In genomic region chr1:161723459-161724149, GRCh38 we compare ENCODE assay signal across 30 cellular contexts. TPM values are rescaled to one million over a fixed set of nuclear protein-coding genes. Genes with fewer than 3 reads are reported as not detected.
DNase-seq lines count a peak whose midpoint lies in the region; ATAC-seq, FAIRE-seq and TF ChIP-seq lines count a peak whose summit lies in the region.
"Had no signal": no experiment of that assay in that cellular context is flagged by ENCODE, and none has a peak within 500 bp of the region (broad histone marks: within the 10 kb centered on the region; RNA-seq: fewer than 3 reads in every experiment).

No MANE protein-coding gene starts in this region.

- no peak for FAIRE-seq in H1 (lab: Jason Lieb, UNC)
- FAIRE-seq: GM19239 had no signal

- no peak overlapping the region for H2BK20ac ChIP-seq in H1 (ENCODE audit: low read length)

- 88% methylated on average over 8 of the region's 8 CpGs; no CpG with 5 or more reads in 1 of the 2 experiments for WGBS in H1 (ENCODE audit: extremely low coverage in 1 of 2, insufficient coverage in 1 of 2, insufficient read length in 1 of 2, insufficient replicate concordance in 2 of 2, low coverage in 1 of 2, low lambda C conversion rate in 2 of 2, missing lambda C conversion rate in 1 of 2), 2 experiments

- no peaks in the 10 kb centered on the region for H3K9me3 ChIP-seq in HCT116 (ENCODE audit: control insufficient read depth in 1 of 2, insufficient read depth in 1 of 2, low read depth in 1 of 2, low read length in 2 of 2)
- no peaks in the 10 kb centered on the region for H3K9me3 ChIP-seq in OCI-LY1 (ENCODE audit: low read length)
- no peaks in the 10 kb centered on the region for H3K9me3 ChIP-seq in H1 (ENCODE audit: insufficient read depth in 2 of 2, low read depth in 1 of 2, low read length in 1 of 2)
- H3K9me3 ChIP-seq: esophagus muscularis mucosa, heart left ventricle, Peyer's patch, upper lobe of right lung had no signal

- no peaks in the 10 kb centered on the region for H3K79me1 ChIP-seq in H1 (ENCODE audit: low read depth, low read length)

- H2AFZ ChIP-seq in HCT116 (ENCODE audit: low read depth, low read length, poor library complexity, severe bottlenecking) (no peak overlapping the region), OCI-LY1 (ENCODE audit: low read length) (no peak overlapping the region), H1 (ENCODE audit: low read length) (no peak overlapping the region)

- peak overlapping the region; percentile 44 for H3K27ac Mint-ChIP-seq in type B pancreatic cell
- H3K27ac Mint-ChIP-seq: activated CD4-positive, alpha-beta memory T cell treated with anti-CD3 and anti-CD28 coated beads, Interleukin-2, amount 10 ng/mL, durations not matched to agents 7 days and 5 days; activated naive CD4-positive, alpha-beta T cell treated with anti-CD3 and anti-CD28 coated beads, Interleukin-2, amount 50 U/mL, for 72 hours; CD8-positive, alpha-beta T cell; endodermal cell; stimulated activated memory B cell treated with anti-CD40 and anti-IgM and Interleukin-4, amounts not matched to agents 10 μg/mL and 1 μg/mL and 100 μg/mL, for 72 hours had no signal

- no peak overlapping the region for H3K23ac ChIP-seq in H1 (ENCODE audit: insufficient read length)

- H4K20me1 ChIP-seq in HCT116 (ENCODE audit: insufficient read depth) (no peaks in the 10 kb centered on the region), OCI-LY1 (ENCODE audit: insufficient read depth, low read length) (no peaks in the 10 kb centered on the region), H1 (replicated peaks in 1 of 2; ENCODE audit: control insufficient read depth in 1 of 2, insufficient read depth in 2 of 2, low read length in 2 of 2) (no peaks in the 10 kb centered on the region)

- no peak overlapping the region for H2BK15ac ChIP-seq in H1 (ENCODE audit: low read length)

- ATAC-seq in HCT116 (no peak), GM21390 (IDR thresholded peaks at IDR 0.05; ENCODE audit: unreplicated experiment) (no peak)
- ATAC-seq: activated CD4-positive, CD25-positive, alpha-beta regulatory T cell treated with anti-CD3 and anti-CD28 coated beads, Interleukin-2, amount 50 U/mL, for 24 hours; activated naive CD4-positive, alpha-beta T cell treated with anti-CD3 and anti-CD28 coated beads, Interleukin-2, amount 50 U/mL, for 72 hours; CD8-positive, alpha-beta T cell; foreskin keratinocyte; heart left ventricle; sciatic nerve; stimulated activated memory B cell treated with anti-CD40 and anti-IgM and Interleukin-4, amounts not matched to agents 10 μg/mL and 1 μg/mL and 100 μg/mL, for 72 hours; T-cell; upper lobe of right lung had no signal

- peaks cover 12% of the 10 kb centered on the region for H3K23me2 ChIP-seq in H1 (ENCODE audit: low read depth, low read length)

- no peak overlapping the region for H4K91ac ChIP-seq in H1 (replicated peaks; ENCODE audit: insufficient read length, low read length)

- peaks cover 6% of the 10 kb centered on the region for H3K4me1 Mint-ChIP-seq in type B pancreatic cell (ENCODE audit: unreplicated experiment)

- no peak overlapping the region for H4K5ac ChIP-seq in H1 (ENCODE audit: insufficient read length, low read depth, low read length)

- 0 out of 2 replicates have a peak overlapping the region, but pooled peaks have one; percentile 39 for H2BK12ac ChIP-seq in H1 (ENCODE audit: low read depth, low read length)

- no peaks in the 10 kb centered on the region for H3K36me3 Mint-ChIP-seq in type B pancreatic cell
- H3K36me3 Mint-ChIP-seq: activated naive CD4-positive, alpha-beta T cell treated with anti-CD3 and anti-CD28 coated beads, Interleukin-2, amount 50 U/mL, for 72 hours; stimulated activated memory B cell treated with anti-CD40 and anti-IgM and Interleukin-4, amounts not matched to agents 10 μg/mL and 1 μg/mL and 100 μg/mL, for 72 hours; T-cell had no signal

- peaks cover 59% of the 10 kb centered on the region for H3K27me3 Mint-ChIP-seq in type B pancreatic cell
- H3K27me3 Mint-ChIP-seq: stimulated activated memory B cell treated with anti-CD40 and anti-IgM and Interleukin-4, amounts not matched to agents 10 μg/mL and 1 μg/mL and 100 μg/mL, for 72 hours had no signal

- H4K8ac ChIP-seq in H1 (ENCODE audit: extremely low read depth, insufficient read depth, low read length), result no peak overlapping the region

- H3F3A ChIP-seq in OCI-LY1 (ENCODE audit: insufficient read depth, low read length), result 0 out of 2 replicates have a peak, but pooled peaks cover 3% of the 10 kb centered on the region

- BruUV-seq in HCT116 (replicated peaks; lab: Mats Ljungman, UMichigan), result no TSS peak

- RAD21 ChIA-PET in HCT116 (lab: Charles Lee; ENCODE audit: low non-redundant PET in 1 of 2, low total read pairs in 2 of 2, uncharacterized antibody in 2 of 2, unreplicated experiment in 2 of 2), result no interaction called here

- no peak overlapping the region for H3K56ac ChIP-seq in H1 (replicated peaks; ENCODE audit: insufficient read length, low read depth, low read length)

- TF ChIP-seq RAD21 in HCT116 (IDR thresholded peaks at IDR 0.05; ENCODE audit: low read depth) (no peak; the same call in 1 of the 2 replicates), H1 (IDR thresholded peaks at IDR 0.05 in 1 of 2, conservative IDR thresholded peaks at IDR 0.05 in 1 of 2; ENCODE audit: low read depth in 2 of 2, low read length in 2 of 2) (no peak)

- no peaks in the 10 kb centered on the region; the same call in 1 of the 2 replicates for H3K79me2 ChIP-seq in HCT116 (ENCODE audit: insufficient read depth, low read length)
- peaks cover 11% of the 10 kb centered on the region; the same call in 1 of the 2 replicates for H3K79me2 ChIP-seq in OCI-LY1 (ENCODE audit: insufficient read depth, low read length)
- H3K79me2 ChIP-seq in H1 (ENCODE audit: control insufficient read depth in 1 of 2, insufficient read depth in 2 of 2, low read length in 2 of 2), result no peaks in the 10 kb centered on the region

- H3K14ac ChIP-seq in H1 (ENCODE audit: insufficient read length), result no peak overlapping the region

- H3K4me3 ChIP-seq in HCT116 (replicated peaks in 1 of 2; ENCODE audit: low read depth in 1 of 2, low read length in 2 of 2) (no peak overlapping the region), OCI-LY1 (ENCODE audit: low read depth, low read length, poor library complexity, severe bottlenecking) (peak overlapping the region; percentile 78), H1 (ENCODE audit: extremely low read depth in 1 of 4, insufficient read depth in 2 of 4, low read depth in 3 of 4, low read length in 4 of 4) (no peak overlapping the region)
- H3K4me3 ChIP-seq: esophagus muscularis mucosa, heart left ventricle, Peyer's patch, upper lobe of right lung had no signal

- no peak for DNase-seq in HCT116 (ENCODE audit: low read depth, low spot score)
- DNase-seq in H1 (ENCODE audit: low read depth in 1 of 2, low spot score in 2 of 2), result no peak
- DNase-seq in type B pancreatic cell (ENCODE audit: extremely low spot score, unreplicated experiment), result no peak
- DNase-seq in H4 (ENCODE audit: low spot score), result no peak
- no peak for DNase-seq in COLO668 (lab: John Stamatoyannopoulos, UW; ENCODE audit: unreplicated experiment)
- DNase-seq: activated CD4-positive, alpha-beta memory T cell treated with anti-CD3 and anti-CD28 coated beads, Interleukin-2, amount 10 ng/mL, durations not matched to agents 7 days and 5 days; CD8-positive, alpha-beta T cell; endodermal cell; heart left ventricle; NCI-H1048; NCI-H1694; NCI-H2171; NCI-H510A; Peyer's patch; posterior cingulate gyrus; SIG-M5; stimulated activated CD4-positive, alpha-beta T cell treated with anti-CD3 and anti-CD28 coated beads, Interleukin-4, amount 100 ng/mL, for 4 hours; T-cell; upper lobe of right lung had no signal

- peak overlapping the region; percentile 54 for H3K4me3 Mint-ChIP-seq in type B pancreatic cell
- H3K4me3 Mint-ChIP-seq: activated CD4-positive, alpha-beta memory T cell treated with anti-CD3 and anti-CD28 coated beads, Interleukin-2, amount 10 ng/mL, durations not matched to agents 7 days and 5 days; CD8-positive, alpha-beta T cell; endodermal cell; stimulated activated memory B cell treated with anti-CD40 and anti-IgM and Interleukin-4, amounts not matched to agents 10 μg/mL and 1 μg/mL and 100 μg/mL, for 72 hours had no signal

- H3K18ac ChIP-seq in H1 (ENCODE audit: extremely low read depth, low read length), result no peak overlapping the region

- no peak overlapping the region for H3K27ac ChIP-seq in HCT116 (ENCODE audit: low read depth, low read length)
- H3K27ac ChIP-seq in OCI-LY1 (ENCODE audit: low read depth, low read length, poor library complexity, severe bottlenecking), result peak overlapping the region; percentile 82
- H3K27ac ChIP-seq in H1 (ENCODE audit: low read depth, low read length), result no peak overlapping the region
- H3K27ac ChIP-seq: esophagus muscularis mucosa, foreskin keratinocyte, heart left ventricle, Peyer's patch, upper lobe of right lung had no signal

- no peak overlapping the region for H2BK5ac ChIP-seq in H1 (ENCODE audit: low read depth, low read length)

- peaks cover 15 to 69% of the 10 kb centered on the region in 2 experiments for H3K4me1 ChIP-seq in HCT116 (ENCODE audit: control insufficient read depth in 1 of 2, insufficient read depth in 2 of 2, low read length in 2 of 2)
- H3K4me1 ChIP-seq in OCI-LY1 (ENCODE audit: insufficient read depth, low read length, severe bottlenecking), result peaks cover 91% of the 10 kb centered on the region
- peaks cover 0 to 6% (median 4%) of the 10 kb centered on the region in 4 experiments; a peak in 6 of 7 replicates for H3K4me1 ChIP-seq in H1 (replicated peaks in 1 of 4; ENCODE audit: control insufficient read depth in 3 of 4, insufficient read depth in 4 of 4, low read length in 3 of 4)

- TF ChIP-seq POLR2A in HCT116 (IDR thresholded peaks at IDR 0.05; ENCODE audit: borderline replicate concordance, extremely low read depth, insufficient read depth, insufficient read length) (no peak), H1 (IDR thresholded peaks at IDR 0.05; ENCODE audit: control extremely low read depth in 1 of 2, low read depth in 2 of 2, low read length in 2 of 2) (no peak)

- no peak overlapping the region for H2AK5ac ChIP-seq in H1 (ENCODE audit: low read depth, low read length)

- intact Hi-C loops in HCT116 (cut with micrococcal nuclease), result no loop called here

- no peaks in the 10 kb centered on the region for H3K9me3 Mint-ChIP-seq in type B pancreatic cell
- H3K9me3 Mint-ChIP-seq: activated CD4-positive, alpha-beta memory T cell treated with anti-CD3 and anti-CD28 coated beads, Interleukin-2, amount 10 ng/mL, durations not matched to agents 7 days and 5 days; activated naive CD4-positive, alpha-beta T cell treated with anti-CD3 and anti-CD28 coated beads, Interleukin-2, amount 50 U/mL, for 72 hours; CD8-positive, alpha-beta T cell; endodermal cell; stimulated activated memory B cell treated with anti-CD40 and anti-IgM and Interleukin-4, amounts not matched to agents 10 μg/mL and 1 μg/mL and 100 μg/mL, for 72 hours; T-cell had no signal

- no peak overlapping the region for H3K9ac ChIP-seq in HCT116 (ENCODE audit: low read length)
- H3K9ac ChIP-seq in OCI-LY1 (ENCODE audit: low read length), result peak overlapping the region; percentile 69; the same call in 1 of the 2 replicates
- H3K9ac ChIP-seq in H1 (replicated peaks in 1 of 4; ENCODE audit: extremely low read depth in 1 of 4, low read depth in 3 of 4, low read length in 3 of 4), result no peak overlapping the region

- TF ChIP-seq EP300 in H1 (IDR thresholded peaks at IDR 0.05; ENCODE audit: borderline replicate concordance in 1 of 2, low read depth in 2 of 2, low read length in 2 of 2), result no peak

- CTCF ChIA-PET in HCT116 (lab: Charles Lee) (no interaction called here), H1 (lab: Charles Lee; ENCODE audit: partially characterized antibody) (interaction anchor here (1.1 to 1.3 kb wide), 2 partner anchors 14 to 15 kb away, joined by 4 to 5 read pairs; no protein-coding TSS in a partner anchor)

- H3K4me2 ChIP-seq in HCT116 (ENCODE audit: low read length) (peak overlapping the region; percentile 13), OCI-LY1 (ENCODE audit: low read length) (peak overlapping the region; percentile 85), H1 (ENCODE audit: insufficient read depth in 1 of 2, low read depth in 2 of 2, low read length in 2 of 2) (no peak overlapping the region)

- H3K36me3 ChIP-seq in HCT116 (ENCODE audit: control insufficient read depth in 1 of 2, insufficient read depth in 2 of 2, low read length in 2 of 2), result no peaks in the 10 kb centered on the region
- H3K36me3 ChIP-seq in OCI-LY1 (ENCODE audit: insufficient read depth, low read length), result peaks cover 12% of the 10 kb centered on the region; the same call in 1 of the 2 replicates
- H3K36me3 ChIP-seq in H1 (ENCODE audit: control insufficient read depth in 2 of 4, insufficient read depth in 4 of 4, low read length in 3 of 4), result no peaks in the 10 kb centered on the region
- H3K36me3 ChIP-seq: esophagus muscularis mucosa, heart left ventricle, Peyer's patch, upper lobe of right lung had no signal

- H2BK120ac ChIP-seq in H1 (replicated peaks; ENCODE audit: low read depth, low read length), result no peak overlapping the region

- POLR2A ChIA-PET in HCT116 (lab: Charles Lee), result no interaction called here
- POLR2A ChIA-PET in H1 (lab: Charles Lee; ENCODE audit: partially characterized antibody), result no interaction called here

- H3K9me2 ChIP-seq in HCT116 (ENCODE audit: insufficient read depth) (no peaks in the 10 kb centered on the region), OCI-LY1 (ENCODE audit: low read depth, low read length) (no peaks in the 10 kb centered on the region)

- H3K4ac ChIP-seq in H1 (replicated peaks; ENCODE audit: insufficient read length, low read depth, low read length), result no peak overlapping the region

- TF ChIP-seq CTCF in HCT116 (IDR thresholded peaks at IDR 0.05 in 2 of 3, conservative IDR thresholded peaks at IDR 0.05 in 1 of 3; ENCODE audit: borderline replicate concordance in 1 of 3, insufficient read depth in 1 of 3, low read depth in 2 of 3, low read length in 2 of 3) (no peak), OCI-LY1 (IDR thresholded peaks at IDR 0.05; ENCODE audit: low read length) (no peak), H1 (IDR thresholded peaks at IDR 0.05; ENCODE audit: control extremely low read depth in 1 of 3, insufficient read depth in 1 of 3, low read depth in 1 of 3, low read length in 3 of 3) (no peak), type B pancreatic cell (conservative IDR thresholded peaks at IDR 0.05) (no peak)

- H3K27me3 ChIP-seq in HCT116 (ENCODE audit: insufficient read depth, low read length) (no peaks in the 10 kb centered on the region), OCI-LY1 (ENCODE audit: insufficient read depth, low read length) (no peaks in the 10 kb centered on the region), H1 (replicated peaks in 1 of 4; ENCODE audit: control insufficient read depth in 3 of 4, extremely low read depth in 1 of 4, insufficient read depth in 3 of 4, low read length in 3 of 4) (peaks cover 12 to 25% (median 22%) of the 10 kb centered on the region in 4 experiments)
- H3K27me3 ChIP-seq: foreskin keratinocyte, upper lobe of right lung had no signal

RNA-seq across cellular contexts. Expression of gene FCRLB, which starts 2.3 kb away (rescaled TPM):
- total RNA-seq in HCT116 (2021; ENCODE audit: unreplicated experiment) (1.0 TPM), type B pancreatic cell (ENCODE audit: low replicate concordance) (0.45 and 0.82 TPM in 2 replicates)
- 0.56 and 1.1 TPM in 2 replicates for polyA plus RNA-seq in HCT116 (2012)
- 0.15 and 0.24 TPM in 2 replicates for total RNA-seq in H1 (2021; fragmentation: NEBNext Ultra II Directional; extraction: Animal tissue kit (Norgen Biotek cat#: 25700))
- 0.13 and 0.14 TPM in 2 replicates for polyA plus RNA-seq in H1 (2011; rRNA removed)
- 0.27 TPM for polyA plus RNA-seq in H1 (2011; cell fraction: cytosol; rRNA removed)
- polyA plus RNA-seq in H1 (2011; cell fraction: nucleus; rRNA removed), result 0.30 TPM
- polyA plus RNA-seq in H1 (2012, experiment 1 of 2), result 0.11 to 0.23 TPM (median 0.16 TPM) in 4 replicates
- polyA plus RNA-seq in H1 (2012, experiment 2 of 2), result 0.10 TPM
- 0.20 TPM for polyA plus RNA-seq in H1 (2013, experiment 1 of 2)
- 0.13 TPM for polyA plus RNA-seq in H1 (2013, experiment 2 of 2)
- 0.07 TPM in 1 of 2 replicates, not detected in the other for polyA minus RNA-seq in H1 (2011; rRNA and poly(A)+ RNA removed)
- 0.73 TPM for polyA minus RNA-seq in H1 (2011; cell fraction: cytosol; rRNA and poly(A)+ RNA removed)
- polyA minus RNA-seq in H1 (2011; cell fraction: nucleus; rRNA and poly(A)+ RNA removed), result 0.80 TPM
- total RNA-seq in H4 (2014; rRNA removed; shearing (Covaris generic)), result 0.45 and 0.51 TPM in 2 replicates
- total RNA-seq: activated naive CD4-positive, alpha-beta T cell treated with anti-CD3 and anti-CD28 coated beads, Interleukin-2, amount 50 U/mL, for 72 hours had no signal

RNA-seq across cellular contexts. Expression of gene FCRLA, which starts 16.6 kb away (rescaled TPM):
- total RNA-seq in HCT116 (2021; ENCODE audit: unreplicated experiment) (0.25 TPM), type B pancreatic cell (ENCODE audit: low replicate concordance) (0.22 TPM in 1 of 2 replicates, not detected in the other)
- polyA plus RNA-seq in HCT116 (2012), result 0.10 and 0.27 TPM in 2 replicates
- not detected in 2 replicates for total RNA-seq in H1 (2021; fragmentation: NEBNext Ultra II Directional; extraction: Animal tissue kit (Norgen Biotek cat#: 25700))
- not detected in 2 replicates for polyA plus RNA-seq in H1 (2011; rRNA removed)
- polyA plus RNA-seq in H1 (2011; cell fraction: cytosol; rRNA removed), result not detected
- not detected for polyA plus RNA-seq in H1 (2011; cell fraction: nucleus; rRNA removed)
- not detected in 4 replicates for polyA plus RNA-seq in H1 (2012, experiment 1 of 2)
- not detected for polyA plus RNA-seq in H1 (2012, experiment 2 of 2)
- not detected for polyA plus RNA-seq in H1 (2013, experiment 1 of 2)
- polyA plus RNA-seq in H1 (2013, experiment 2 of 2), result not detected
- polyA minus RNA-seq in H1 (2011; rRNA and poly(A)+ RNA removed), result not detected in 2 replicates
- polyA minus RNA-seq in H1 (2011; cell fraction: cytosol; rRNA and poly(A)+ RNA removed), result not detected
- not detected for polyA minus RNA-seq in H1 (2011; cell fraction: nucleus; rRNA and poly(A)+ RNA removed)
- not detected in 2 replicates for total RNA-seq in H4 (2014; rRNA removed; shearing (Covaris generic))
- total RNA-seq: activated CD4-positive, alpha-beta memory T cell treated with anti-CD3 and anti-CD28 coated beads, Interleukin-2, amount 10 ng/mL, durations not matched to agents 7 days and 5 days; activated naive CD4-positive, alpha-beta T cell treated with anti-CD3 and anti-CD28 coated beads, Interleukin-2, amount 50 U/mL, for 72 hours; CD8-positive, alpha-beta T cell; endodermal cell; G401; lung microvascular endothelial cell had no signal

RNA-seq across cellular contexts. Expression of gene DUSP12, which starts 26.0 kb away (rescaled TPM):
- total RNA-seq in HCT116 (2021; ENCODE audit: unreplicated experiment) (31.6 TPM), type B pancreatic cell (ENCODE audit: low replicate concordance) (23.7 and 34.0 TPM in 2 replicates)
- polyA plus RNA-seq in HCT116 (2012), result 24.2 and 28.3 TPM in 2 replicates
- total RNA-seq in H1 (2021; fragmentation: NEBNext Ultra II Directional; extraction: Animal tissue kit (Norgen Biotek cat#: 25700)), result 24.4 and 27.6 TPM in 2 replicates
- polyA plus RNA-seq in H1 (2011; rRNA removed), result 32.7 and 33.9 TPM in 2 replicates
- polyA plus RNA-seq in H1 (2011; cell fraction: cytosol; rRNA removed), result 49.1 TPM
- 35.0 TPM for polyA plus RNA-seq in H1 (2011; cell fraction: nucleus; rRNA removed)
- 27.1 to 30.5 TPM (median 28.9 TPM) in 4 replicates for polyA plus RNA-seq in H1 (2012, experiment 1 of 2)
- polyA plus RNA-seq in H1 (2012, experiment 2 of 2), result 6.6 TPM
- polyA plus RNA-seq in H1 (2013, experiment 1 of 2), result 27.6 TPM
- 28.0 TPM for polyA plus RNA-seq in H1 (2013, experiment 2 of 2)
- polyA minus RNA-seq in H1 (2011; rRNA and poly(A)+ RNA removed), result 16.7 and 21.4 TPM in 2 replicates
- polyA minus RNA-seq in H1 (2011; cell fraction: cytosol; rRNA and poly(A)+ RNA removed), result 17.5 TPM
- 24.4 TPM for polyA minus RNA-seq in H1 (2011; cell fraction: nucleus; rRNA and poly(A)+ RNA removed)
- total RNA-seq in H4 (2014; rRNA removed; shearing (Covaris generic)), result 42.5 and 44.2 TPM in 2 replicates

RNA-seq across cellular contexts. Expression of gene ATF6, which starts 42.5 kb away (rescaled TPM):
- total RNA-seq in HCT116 (2021; ENCODE audit: unreplicated experiment) (20.9 TPM), type B pancreatic cell (ENCODE audit: low replicate concordance) (21.7 and 22.9 TPM in 2 replicates)
- 14.7 and 16.4 TPM in 2 replicates for polyA plus RNA-seq in HCT116 (2012)
- total RNA-seq in H1 (2021; fragmentation: NEBNext Ultra II Directional; extraction: Animal tissue kit (Norgen Biotek cat#: 25700)), result 9.9 and 10.0 TPM in 2 replicates
- polyA plus RNA-seq in H1 (2011; rRNA removed), result 3.0 and 4.6 TPM in 2 replicates
- 5.1 TPM for polyA plus RNA-seq in H1 (2011; cell fraction: cytosol; rRNA removed)
- 3.0 TPM for polyA plus RNA-seq in H1 (2011; cell fraction: nucleus; rRNA removed)
- 5.1 to 6.4 TPM (median 5.6 TPM) in 4 replicates for polyA plus RNA-seq in H1 (2012, experiment 1 of 2)
- 0.62 TPM for polyA plus RNA-seq in H1 (2012, experiment 2 of 2)
- 15.5 TPM for polyA plus RNA-seq in H1 (2013, experiment 1 of 2)
- polyA plus RNA-seq in H1 (2013, experiment 2 of 2), result 16.6 TPM
- polyA minus RNA-seq in H1 (2011; rRNA and poly(A)+ RNA removed), result 14.3 and 18.2 TPM in 2 replicates
- polyA minus RNA-seq in H1 (2011; cell fraction: cytosol; rRNA and poly(A)+ RNA removed), result 4.8 TPM
- 14.8 TPM for polyA minus RNA-seq in H1 (2011; cell fraction: nucleus; rRNA and poly(A)+ RNA removed)
- total RNA-seq in H4 (2014; rRNA removed; shearing (Covaris generic)), result 27.1 and 28.8 TPM in 2 replicates

Comparison
In these comparisons a context has a peak if more than half of its experiments do, and no peak if none do; other contexts are left out.
1. H3K4me2 ChIP-seq: peak in HCT116 (single experiment) and OCI-LY1 (single experiment); none in H1 (0 of 2).
2. Of the 16 proteins assayed by ChIP-seq in both H1 and HCT116: peak only in H1: none; only in HCT116: SP1; in both: none; in neither: 15.